In genomic region chr4:184955636-184956035, GRCh38 we compare ENCODE assay signal across 18 cellular contexts.
DNase-seq lines count a peak whose midpoint lies in the region; ATAC-seq and TF ChIP-seq lines count a peak whose summit lies in the region.
"Had no signal": no experiment of that assay in that cellular context is flagged by ENCODE, and none has a peak within 500 bp of the region (broad histone marks: within the 10 kb centered on the region; RNA-seq: fewer than 3 reads in every experiment).

No MANE protein-coding gene starts in this region.

- no peak for TF ChIP-seq CTCF in colonic mucosa (IDR thresholded peaks at IDR 0.05)

- ATAC-seq in GM18499 (IDR thresholded peaks at IDR 0.05; ENCODE audit: insufficient read depth, unreplicated experiment) (peak; percentile 57), GM19452 (IDR thresholded peaks at IDR 0.05; ENCODE audit: unreplicated experiment) (peak; percentile 70), HG02798 (IDR thresholded peaks at IDR 0.05; ENCODE audit: poor library complexity, unreplicated experiment) (peak; percentile 70), HG03135 (IDR thresholded peaks at IDR 0.05; ENCODE audit: unreplicated experiment) (no peak)
- ATAC-seq: body of pancreas, T-cell had no signal

- no peaks in the 10 kb centered on the region for H3K9me3 ChIP-seq in colonic mucosa
- H3K9me3 ChIP-seq: body of pancreas had no signal

- H3K36me3 ChIP-seq in colonic mucosa: no peaks in the 10 kb centered on the region

- H3K27ac ChIP-seq in colonic mucosa: no peak overlapping the region
- H3K27ac ChIP-seq: body of pancreas, RWPE1 had no signal

- intact Hi-C loops in colonic mucosa (cut with DNase I): no loop called here

- DNase-seq in colonic mucosa: peak; percentile 9
- no peak for DNase-seq in effector CD8-positive, alpha-beta T cell (lab: John Stamatoyannopoulos, UW)
- DNase-seq in central memory CD4-positive, alpha-beta T cell: no peak
- DNase-seq in NCI-H128 (lab: John Stamatoyannopoulos, UW; ENCODE audit: unreplicated experiment): no peak
- DNase-seq: activated CD4-positive, CD25-positive, alpha-beta regulatory T cell; activated naive CD4-positive, alpha-beta T cell treated with anti-CD3 and anti-CD28 coated beads, Interleukin-2, amount 10 ng/mL, durations not matched to agents 7 days and 5 days; body of pancreas; Calu3; hypothalamus; naive B cell; NCI-H2081; NCI-H774; T-cell had no signal

- H3K4me3 ChIP-seq in colonic mucosa: no peak overlapping the region
- H3K4me3 ChIP-seq: body of pancreas had no signal

- no peaks in the 10 kb centered on the region for H3K27me3 ChIP-seq in colonic mucosa
- H3K27me3 ChIP-seq: body of pancreas had no signal

- H3K9ac ChIP-seq in colonic mucosa (ENCODE audit: low read depth in 2 of 2, low read length in 2 of 2): no peak overlapping the region

- H3K4me1 ChIP-seq in colonic mucosa: no peaks in the 10 kb centered on the region
- H3K4me1 ChIP-seq: body of pancreas had no signal
